Comparison of ENCODE assay signal across 21 cellular contexts in the genomic region with DNA sequence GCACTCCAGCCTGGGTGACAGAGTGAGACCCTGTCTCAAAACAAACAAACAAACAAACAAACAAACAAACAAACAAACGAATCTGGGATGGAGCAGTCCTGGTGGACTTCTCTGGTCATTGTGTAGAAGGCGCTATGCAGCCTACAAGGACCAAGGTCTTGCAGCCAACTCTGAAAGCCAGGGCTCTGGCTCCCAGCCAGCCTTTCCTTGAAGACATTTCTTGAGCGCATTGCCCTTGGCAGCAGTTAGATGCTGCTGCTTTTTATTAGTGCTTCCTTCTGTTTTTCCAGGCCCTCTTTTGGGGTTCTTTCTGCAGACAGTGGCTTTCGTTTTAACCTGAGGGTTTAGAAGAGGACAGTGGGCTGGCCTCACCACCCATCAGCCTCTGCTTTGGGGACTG. TPM values are rescaled to one million over a fixed set of nuclear protein-coding genes. Genes with fewer than 3 reads are reported as not detected.
"Had no signal": no experiment of that assay in that cellular context is flagged by ENCODE, and none has a peak within 500 bp of the region (broad histone marks: within the 10 kb centered on the region; RNA-seq: fewer than 3 reads in every experiment).

No MANE protein-coding gene starts in this region.

- DNase-seq: activated CD4-positive, alpha-beta T cell treated with anti-CD3 and anti-CD28 coated beads, Interleukin-2, amount 10 ng/mL, durations not matched to agents 7 days and 5 days; activated CD8-positive, alpha-beta memory T cell treated with anti-CD3 and anti-CD28 coated beads, Interleukin-2, amount 50 U/mL, for 48 hours; activated gamma-delta T cell; activated T-cell treated with anti-CD3 and anti-CD28 coated beads, Interleukin-2, amount 50 U/mL, for 72 hours; cerebellar nuclear complex; effector CD8-positive, alpha-beta T cell; islet precursor cell; left lung; mesenchymal stem cell; occipital lobe; stimulated activated CD4-positive, alpha-beta T cell treated with anti-CD3 and anti-CD28 coated beads, Interleukin-15, amount 100 ng/mL, for 24 hours; stimulated activated CD4-positive, alpha-beta T cell treated with anti-CD3 and anti-CD28 coated beads, Interleukin-4, amount 100 ng/mL, for 1 hour; stimulated activated naive B cell treated with anti-CD40 and anti-IgM and Interleukin-4, amounts not matched to agents 10 μg/mL and 1 μg/mL and 100 μg/mL, for 72 hours; trophoblast cell had no signal

- H3K9me3 ChIP-seq: gastroesophageal sphincter, left lung had no signal

- H3K36me3 ChIP-seq: gastroesophageal sphincter, left lung had no signal

- H3K27ac ChIP-seq: gastroesophageal sphincter, left lung, skin epidermis had no signal

- H3K4me1 ChIP-seq: gastroesophageal sphincter, left lung had no signal

- ATAC-seq: activated naive CD4-positive, alpha-beta T cell treated with anti-CD3 and anti-CD28 coated beads, Interleukin-2, amount 50 U/mL, for 72 hours; activated T-cell treated with anti-CD3 and anti-CD28 coated beads, Interleukin-2, amount 50 U/mL, for 72 hours; gastroesophageal sphincter; left lung; stimulated activated naive B cell treated with anti-CD40 and anti-IgM and Interleukin-4, amounts not matched to agents 10 μg/mL and 1 μg/mL and 100 μg/mL, for 72 hours had no signal

- H3K4me3 ChIP-seq: gastroesophageal sphincter, left lung, skin epidermis had no signal

RNA-seq across cellular contexts. Expression of a gene that starts 20.2 kb away (rescaled TPM):
- total RNA-seq: activated CD4-positive, alpha-beta T cell treated with anti-CD3 and anti-CD28 coated beads, Interleukin-2, amount 10 ng/mL, durations not matched to agents 7 days and 5 days; activated naive CD4-positive, alpha-beta T cell treated with anti-CD3 and anti-CD28 coated beads, Interleukin-2, amount 50 U/mL, for 72 hours; activated T-cell treated with anti-CD3 and anti-CD28 coated beads, Interleukin-2, amount 50 U/mL, for 72 hours; endothelial cell of umbilical vein; fibroblast of lung; gastroesophageal sphincter; left lung; posterior vena cava; subcutaneous adipose tissue had no signal
- polyA plus RNA-seq: endothelial cell of umbilical vein, fibroblast of lung had no signal
